ENCODE assay signal across 15 cellular contexts in the genomic region with DNA sequence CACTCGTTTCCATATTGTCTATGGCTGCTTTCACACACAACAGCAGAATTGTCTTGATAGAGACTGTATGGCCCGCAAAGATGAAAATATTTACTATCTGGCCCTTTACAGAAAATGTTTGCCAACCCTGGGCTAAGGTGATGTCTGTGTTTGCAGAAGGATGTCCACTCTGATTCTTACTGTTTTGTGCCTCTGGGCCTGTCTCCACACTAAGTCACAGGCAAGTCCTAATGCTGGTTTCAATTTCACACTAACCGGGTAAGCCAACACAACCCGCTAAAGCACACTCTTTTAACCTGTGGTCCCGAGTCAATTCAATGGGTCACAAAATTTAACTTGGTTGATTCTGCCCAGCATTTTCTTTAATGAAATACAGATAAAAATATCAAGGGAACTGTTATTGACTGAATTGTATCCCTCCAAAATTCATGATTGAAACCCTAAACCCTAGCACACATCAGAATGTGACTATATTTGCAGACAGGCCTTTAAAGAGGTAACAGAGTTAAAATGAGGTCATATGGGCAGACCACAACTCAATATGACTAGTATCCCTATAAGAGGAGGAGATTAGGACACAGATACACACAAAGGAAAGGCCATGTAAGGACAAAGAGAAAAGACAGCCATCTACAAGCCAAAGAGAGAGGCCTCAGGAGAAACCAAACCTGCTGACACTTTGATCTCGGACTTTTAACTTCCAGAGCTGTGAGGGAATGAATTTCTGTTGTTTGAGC.
DNase-seq lines count a peak whose midpoint lies in the region; ATAC-seq and TF ChIP-seq lines count a peak whose summit lies in the region.
"Had no signal": no experiment of that assay in that cellular context is flagged by ENCODE, and none has a peak within 500 bp of the region (broad histone marks: within the 10 kb centered on the region; RNA-seq: fewer than 3 reads in every experiment).

No MANE protein-coding gene starts in this region.

- H3K36me3 ChIP-seq in colonic mucosa: no peaks in the 10 kb centered on the region

- TF ChIP-seq CTCF in brain (conservative IDR thresholded peaks at IDR 0.05): no peak
- TF ChIP-seq CTCF in colonic mucosa (IDR thresholded peaks at IDR 0.05): no peak

- H3K27me3 Mint-ChIP-seq in activated naive CD4-positive, alpha-beta T cell treated with anti-CD3 and anti-CD28 coated beads, Interleukin-2, amount 10 ng/mL, durations not matched to agents 7 days and 5 days: no peaks in the 10 kb centered on the region
- no peaks in the 10 kb centered on the region for H3K27me3 Mint-ChIP-seq in brain
- no peaks in the 10 kb centered on the region for H3K27me3 Mint-ChIP-seq in stimulated activated naive CD8-positive, alpha-beta T cell treated with anti-CD3 and anti-CD28 coated beads, Interleukin-15, Interleukin-2, amounts not matched to agents 100 ng/mL and 50 ng/mL, for 24 hours
- H3K27me3 Mint-ChIP-seq: stimulated activated naive B cell treated with anti-CD40 and anti-IgM and Interleukin-4, amounts not matched to agents 10 μg/mL and 1 μg/mL and 100 μg/mL, for 72 hours had no signal

- H3K9me3 ChIP-seq in colonic mucosa: no peaks in the 10 kb centered on the region

- no peak overlapping the region for H3K4me3 Mint-ChIP-seq in activated naive CD4-positive, alpha-beta T cell treated with anti-CD3 and anti-CD28 coated beads, Interleukin-2, amount 10 ng/mL, durations not matched to agents 7 days and 5 days
- H3K4me3 Mint-ChIP-seq in brain: no peak overlapping the region
- peak overlapping the region; percentile 80 for H3K4me3 Mint-ChIP-seq in stimulated activated naive CD8-positive, alpha-beta T cell treated with anti-CD3 and anti-CD28 coated beads, Interleukin-15, Interleukin-2, amounts not matched to agents 100 ng/mL and 50 ng/mL, for 24 hours
- H3K4me3 Mint-ChIP-seq: stimulated activated naive B cell treated with anti-CD40 and anti-IgM and Interleukin-4, amounts not matched to agents 10 μg/mL and 1 μg/mL and 100 μg/mL, for 72 hours had no signal

- CTCF ChIA-PET in activated naive CD4-positive, alpha-beta T cell treated with anti-CD3 and anti-CD28 coated beads, Interleukin-2, amount 10 ng/mL, durations not matched to agents 7 days and 5 days (lab: Charles Lee): interaction anchor here (0.6 kb wide), 1 partner anchor 35 kb away, joined by 5 read pairs; no protein-coding TSS in a partner anchor

- intact Hi-C loops in colonic mucosa (cut with DNase I): no loop called here

- peaks cover 66% of the 10 kb centered on the region for H3K4me1 Mint-ChIP-seq in activated naive CD4-positive, alpha-beta T cell treated with anti-CD3 and anti-CD28 coated beads, Interleukin-2, amount 10 ng/mL, durations not matched to agents 7 days and 5 days
- peaks cover 46% of the 10 kb centered on the region for H3K4me1 Mint-ChIP-seq in brain
- H3K4me1 Mint-ChIP-seq in stimulated activated naive CD8-positive, alpha-beta T cell treated with anti-CD3 and anti-CD28 coated beads, Interleukin-15, Interleukin-2, amounts not matched to agents 100 ng/mL and 50 ng/mL, for 24 hours (ENCODE audit: low read depth): peaks cover 84% of the 10 kb centered on the region

- no peaks in the 10 kb centered on the region for H3K4me1 ChIP-seq in colonic mucosa
- H3K4me1 ChIP-seq: parathyroid adenoma had no signal

- no peaks in the 10 kb centered on the region for H3K27me3 ChIP-seq in colonic mucosa

- peak overlapping the region; percentile 64 for H3K27ac Mint-ChIP-seq in activated naive CD4-positive, alpha-beta T cell treated with anti-CD3 and anti-CD28 coated beads, Interleukin-2, amount 10 ng/mL, durations not matched to agents 7 days and 5 days
- peak overlapping the region in 3 of 5 experiments; percentile 12 to 87 (median 35) for H3K27ac Mint-ChIP-seq in brain
- H3K27ac Mint-ChIP-seq in stimulated activated naive CD8-positive, alpha-beta T cell treated with anti-CD3 and anti-CD28 coated beads, Interleukin-15, Interleukin-2, amounts not matched to agents 100 ng/mL and 50 ng/mL, for 24 hours: peak overlapping the region; percentile 97

- no peak overlapping the region for H3K4me3 ChIP-seq in colonic mucosa

- no peak overlapping the region for H3K9ac ChIP-seq in colonic mucosa (ENCODE audit: low read depth in 2 of 2, low read length in 2 of 2)
- H3K9ac ChIP-seq: parathyroid adenoma had no signal

- DNase-seq in activated naive CD4-positive, alpha-beta T cell treated with anti-CD3 and anti-CD28 coated beads, Interleukin-2, amount 10 ng/mL, durations not matched to agents 7 days and 5 days: no peak
- DNase-seq in activated naive CD4-positive, alpha-beta T cell treated with Interleukin-2 at 50 U/mL for 16 hours: no peak
- DNase-seq in OCI-M1 (lab: John Stamatoyannopoulos, UW) (peak; percentile 33), colonic mucosa (no peak)
- DNase-seq: caudate nucleus; EL; hypothalamus; mammary epithelial cell; stimulated activated CD4-positive, alpha-beta T cell treated with anti-CD3 and anti-CD28 coated beads, Interleukin-2, amount 100 ng/mL, for 24 hours; stimulated activated naive B cell treated with anti-CD40 and anti-IgM and Interleukin-4, amounts not matched to agents 10 μg/mL and 1 μg/mL and 100 μg/mL, for 72 hours had no signal

- ATAC-seq in GM21390 (IDR thresholded peaks at IDR 0.05; ENCODE audit: unreplicated experiment) (no peak), HG02840 (IDR thresholded peaks at IDR 0.05; ENCODE audit: low FRiP score, unreplicated experiment) (no peak)

- H3K36me3 Mint-ChIP-seq in activated naive CD4-positive, alpha-beta T cell treated with anti-CD3 and anti-CD28 coated beads, Interleukin-2, amount 10 ng/mL, durations not matched to agents 7 days and 5 days: peaks cover 28% of the 10 kb centered on the region
- H3K36me3 Mint-ChIP-seq in brain: peaks cover 33% of the 10 kb centered on the region
- peaks cover 78% of the 10 kb centered on the region for H3K36me3 Mint-ChIP-seq in stimulated activated naive CD8-positive, alpha-beta T cell treated with anti-CD3 and anti-CD28 coated beads, Interleukin-15, Interleukin-2, amounts not matched to agents 100 ng/mL and 50 ng/mL, for 24 hours (ENCODE audit: low read depth)

- H3K27ac ChIP-seq in colonic mucosa: no peak overlapping the region
- H3K27ac ChIP-seq: parathyroid adenoma had no signal

- no peaks in the 10 kb centered on the region for H3K9me3 Mint-ChIP-seq in activated naive CD4-positive, alpha-beta T cell treated with anti-CD3 and anti-CD28 coated beads, Interleukin-2, amount 10 ng/mL, durations not matched to agents 7 days and 5 days
- H3K9me3 Mint-ChIP-seq in brain: no peaks in the 10 kb centered on the region
- no peaks in the 10 kb centered on the region for H3K9me3 Mint-ChIP-seq in stimulated activated naive CD8-positive, alpha-beta T cell treated with anti-CD3 and anti-CD28 coated beads, Interleukin-15, Interleukin-2, amounts not matched to agents 100 ng/mL and 50 ng/mL, for 24 hours
- H3K9me3 Mint-ChIP-seq: stimulated activated naive B cell treated with anti-CD40 and anti-IgM and Interleukin-4, amounts not matched to agents 10 μg/mL and 1 μg/mL and 100 μg/mL, for 72 hours had no signal

Comparison
In these comparisons a context has a peak if more than half of its experiments do, and no peak if none do; other contexts are left out.
1. H3K27ac Mint-ChIP-seq: peak in every context shown above with its lines; median percentile 97 in stimulated activated naive CD8-positive, alpha-beta T cell treated with anti-CD3 and anti-CD28 coated beads, Interleukin-15, Interleukin-2, amounts not matched to agents 100 ng/mL and 50 ng/mL, for 24 hours; 64 in activated naive CD4-positive, alpha-beta T cell treated with anti-CD3 and anti-CD28 coated beads, Interleukin-2, amount 10 ng/mL, durations not matched to agents 7 days and 5 days; 35 in brain.